In the genomic region with DNA sequence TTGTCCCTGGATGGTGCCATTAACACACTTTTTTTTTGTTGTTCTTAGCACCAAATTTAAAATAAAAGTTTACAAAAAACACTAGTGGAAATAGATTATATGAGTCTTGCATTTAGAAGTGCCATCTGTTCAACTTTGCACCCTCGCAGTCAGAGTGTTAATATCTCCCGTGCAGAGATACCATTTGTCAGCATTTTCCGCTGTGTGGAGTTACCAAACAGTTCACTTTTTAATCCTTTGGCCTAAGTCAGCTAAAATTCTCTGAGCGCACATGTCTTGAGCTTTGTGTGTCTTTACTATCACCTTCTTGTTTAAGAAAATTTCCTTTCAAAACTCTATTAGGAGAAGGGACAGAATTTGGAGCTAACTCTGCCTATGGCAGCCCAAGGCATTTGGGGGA, we compare ENCODE assay signal across 2 cellular contexts.
A peak's percentile ranks its signal among the peaks of the same experiment; 100 is the strongest.
TF ChIP-seq lines count a peak whose summit lies in the region.

No MANE protein-coding gene starts in this region.

TF ChIP-seq in GM23338, 12 proteins besides CTCF, POLR2A, EP300 and RAD21:
- TF ChIP-seq ZNF331 (CRISPR knock-in tag; IDR thresholded peaks at IDR 0.05; ENCODE audit: low read depth) (no peak), STAT1 (IDR thresholded peaks at IDR 0.05; ENCODE audit: unreplicated experiment) (no peak)

TF ChIP-seq in K562, 482 proteins besides CTCF, POLR2A, EP300 and RAD21:
- no peak for TF ChIP-seq ZNF609 (CRISPR knock-in tag; IDR thresholded peaks at IDR 0.05; ENCODE audit: borderline replicate concordance)
- no peak for TF ChIP-seq ZNF583 (CRISPR knock-in tag; IDR thresholded peaks at IDR 0.05)
- peak; percentile 23; the same call in 1 of the 2 replicates for TF ChIP-seq ZNF316 (IDR thresholded peaks at IDR 0.05)
